Comparison of ENCODE assay signal across 9 cellular contexts in genomic region chr15:97995881-97996603, GRCh38. TPM values are rescaled to one million over a fixed set of nuclear protein-coding genes. Genes with fewer than 3 reads are reported as not detected.
DNase-seq lines count a peak whose midpoint lies in the region; ATAC-seq and TF ChIP-seq lines count a peak whose summit lies in the region.
"Had no signal": no experiment of that assay in that cellular context is flagged by ENCODE, and none has a peak within 500 bp of the region (broad histone marks: within the 10 kb centered on the region; RNA-seq: fewer than 3 reads in every experiment).

No MANE protein-coding gene starts in this region.

- H3K9ac ChIP-seq in OCI-LY3 (ENCODE audit: low read length) (no peak overlapping the region), fibroblast of lung (ENCODE audit: insufficient read depth, low read length) (no peak overlapping the region)

- H3K4me1 ChIP-seq in heart left ventricle = peaks cover 0 to 25% (median 7%) of the 10 kb centered on the region in 12 donors
- H3K4me1 ChIP-seq in OCI-LY3 (ENCODE audit: low read length) = no peaks in the 10 kb centered on the region
- H3K4me1 ChIP-seq in fibroblast of lung (ENCODE audit: control insufficient read depth, extremely low read depth, insufficient read depth, low read length) = no peaks in the 10 kb centered on the region
- peaks cover 5% of the 10 kb centered on the region for H3K4me1 ChIP-seq in upper lobe of right lung

- DNase-seq in heart left ventricle (no peak), Right ventricle myocardium inferior (ENCODE audit: missing footprints) (no peak), fibroblast of lung (ENCODE audit: low read depth in 2 of 2) (peak; percentile 11 to 31), upper lobe of right lung (no peak), NCI-H187 treated with DMSO at 0.1 percent for 48 hours (lab: John Stamatoyannopoulos, UW) (no peak)

- TF ChIP-seq CTCF in heart left ventricle (IDR thresholded peaks at IDR 0.05) = peak in 8 of 12 donors; percentile 8 to 32 (median 14)
- 0 out of 2 replicates have a peak, but pooled peaks have one; percentile 17 for TF ChIP-seq CTCF in OCI-LY3 (IDR thresholded peaks at IDR 0.05; ENCODE audit: low read depth, low read length)
- peak; percentile 20 to 27 for TF ChIP-seq CTCF in fibroblast of lung (conservative IDR thresholded peaks at IDR 0.05 in 1 of 2, IDR thresholded peaks at IDR 0.05 in 1 of 2; ENCODE audit: low read depth in 1 of 2, low read length in 2 of 2)
- no peak for TF ChIP-seq CTCF in upper lobe of right lung (IDR thresholded peaks at IDR 0.05)

- H3K79me2 ChIP-seq in OCI-LY3 (ENCODE audit: low read length) (no peaks in the 10 kb centered on the region), fibroblast of lung (ENCODE audit: control insufficient read depth, insufficient read depth, low read length) (no peaks in the 10 kb centered on the region)

- H3K27ac ChIP-seq in heart left ventricle (peak overlapping the region in 1 of 12 donors; percentile 61), OCI-LY3 (ENCODE audit: low read length) (no peak overlapping the region), fibroblast of lung (ENCODE audit: insufficient read depth, low read length) (no peak overlapping the region), upper lobe of right lung (no peak overlapping the region)

- intact Hi-C loops in heart left ventricle (cut with DNase I) (loop anchor here in 1 of 10 donors (10.0 kb wide), 1 partner anchor 61 kb away; no protein-coding TSS in a partner anchor), Right ventricle myocardium inferior (cut with DNase I) (loop anchor here (10.0 kb wide), 1 partner anchor 91 kb away; no protein-coding TSS in a partner anchor), upper lobe of right lung (cut with DNase I) (no loop called here)

- ATAC-seq in heart left ventricle (no peak), Right ventricle myocardium inferior (no peak), upper lobe of right lung (peak; percentile 15), GM21619 (IDR thresholded peaks at IDR 0.05; ENCODE audit: unreplicated experiment) (no peak), GM18868 (IDR thresholded peaks at IDR 0.05; ENCODE audit: unreplicated experiment) (no peak)
- ATAC-seq: GM12878 had no signal

- H3K27me3 ChIP-seq in heart left ventricle (no peaks in the 10 kb centered on the region), OCI-LY3 (ENCODE audit: low read depth, low read length) (no peaks in the 10 kb centered on the region), fibroblast of lung (ENCODE audit: control insufficient read depth, insufficient read depth, low read length) (no peaks in the 10 kb centered on the region), upper lobe of right lung (no peaks in the 10 kb centered on the region)

- no peak overlapping the region for H3K4me3 ChIP-seq in heart left ventricle
- no peak overlapping the region for H3K4me3 ChIP-seq in OCI-LY3 (ENCODE audit: low read length)
- H3K4me3 ChIP-seq in fibroblast of lung (replicated peaks in 1 of 4; ENCODE audit: control extremely low read depth in 1 of 4, insufficient read depth in 1 of 4, low read depth in 3 of 4, low read length in 4 of 4) = no peak overlapping the region
- no peak overlapping the region for H3K4me3 ChIP-seq in upper lobe of right lung
- H3K4me3 ChIP-seq: GM12878 had no signal

- H4K20me1 ChIP-seq in OCI-LY3 (ENCODE audit: insufficient read depth, low read length) = no peaks in the 10 kb centered on the region
- no peaks in the 10 kb centered on the region for H4K20me1 ChIP-seq in fibroblast of lung (ENCODE audit: control insufficient read depth, extremely low read depth, insufficient read depth, low read length)

- H3K4me2 ChIP-seq in OCI-LY3 (ENCODE audit: low read length) (no peak overlapping the region), fibroblast of lung (ENCODE audit: extremely low read depth, insufficient read depth, low read length) (no peak overlapping the region)

- H3K9me3 ChIP-seq in heart left ventricle (no peaks in the 10 kb centered on the region), OCI-LY3 (ENCODE audit: insufficient read depth, low read length) (peaks cover under 1% of the 10 kb centered on the region), fibroblast of lung (ENCODE audit: control insufficient read depth, insufficient read depth, low read depth, low read length) (no peaks in the 10 kb centered on the region), upper lobe of right lung (no peaks in the 10 kb centered on the region)

- no peak for TF ChIP-seq POLR2A in heart left ventricle (IDR thresholded peaks at IDR 0.05)

- H2AFZ ChIP-seq in OCI-LY3 (ENCODE audit: low read depth, low read length) (no peak overlapping the region), fibroblast of lung (ENCODE audit: low read length) (no peak overlapping the region)

- no peaks in the 10 kb centered on the region for H3K36me3 ChIP-seq in heart left ventricle
- H3K36me3 ChIP-seq in OCI-LY3 (replicated peaks; ENCODE audit: low read depth, low read length) = no peaks in the 10 kb centered on the region
- H3K36me3 ChIP-seq in fibroblast of lung (ENCODE audit: control insufficient read depth, insufficient read depth, low read length) = no peaks in the 10 kb centered on the region
- no peaks in the 10 kb centered on the region for H3K36me3 ChIP-seq in upper lobe of right lung

- WGBS in heart left ventricle, 4 donors = 43 to 54% (median 48%) methylated on average over 5 of the region's 5 CpGs

RNA-seq across cellular contexts. Expression of gene ARRDC4, which starts 35.5 kb away (rescaled TPM):
- total RNA-seq in heart left ventricle = 10 to 100 TPM in 8 of 9 donors, 1 to 10 TPM in 1; 9.7 to 49.6 (median 19.0) TPM
- polyA plus RNA-seq in heart left ventricle = 10 to 100 TPM; 11.2 to 17.6 TPM
- total RNA-seq in Right ventricle myocardium inferior = 15.9 TPM
- 24.7 and 39.8 TPM in 2 replicates for total RNA-seq in fibroblast of lung
- 10.6 and 27.3 TPM in 2 replicates for polyA plus RNA-seq in fibroblast of lung
- 7.8 and 17.6 TPM in 2 replicates for polyA plus RNA-seq in fibroblast of lung (2012)
- polyA minus RNA-seq in fibroblast of lung (ENCODE audit: low replicate concordance) = 4.6 and 9.5 TPM in 2 replicates
- 31.6 TPM for total RNA-seq in upper lobe of right lung

Comparison
In these comparisons a context has a peak if more than half of its experiments do, and no peak if none do; other contexts are left out.
1. DNase-seq: peak in fibroblast of lung (2 of 2); none in heart left ventricle (0 of 5), Right ventricle myocardium inferior (single experiment), upper lobe of right lung (single experiment) and NCI-H187 treated with DMSO at 0.1 percent for 48 hours (single experiment).